Comparison of ENCODE assay signal across 21 cellular contexts in the genomic region with DNA sequence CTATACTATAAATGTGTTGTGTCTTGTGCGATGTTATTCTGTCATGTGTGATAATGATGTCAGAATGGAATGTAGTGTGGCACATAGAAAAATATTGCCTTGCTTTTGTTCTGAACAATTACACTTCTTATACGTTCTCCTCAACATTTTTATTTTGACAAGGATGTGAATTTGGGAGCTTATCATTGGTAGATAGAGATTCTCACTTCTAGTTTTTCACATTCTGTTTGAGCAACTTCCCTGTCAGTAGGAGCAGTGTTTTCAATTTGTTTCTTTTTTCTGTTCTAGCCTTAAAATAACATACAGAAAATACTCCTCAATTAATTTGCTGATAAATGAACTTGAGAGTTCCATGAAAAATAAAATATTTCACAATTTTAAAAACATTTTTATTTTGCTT.
"Had no signal": no experiment of that assay in that cellular context is flagged by ENCODE, and none has a peak within 500 bp of the region (broad histone marks: within the 10 kb centered on the region; RNA-seq: fewer than 3 reads in every experiment).

No MANE protein-coding gene starts in this region.

- H3K4me1 Mint-ChIP-seq: activated CD4-positive, alpha-beta T cell treated with anti-CD3 and anti-CD28 coated beads, Interleukin-2, amount 10 ng/mL, durations not matched to agents 24 days and 14 days had no signal

- FAIRE-seq: colon had no signal

- H3K27ac Mint-ChIP-seq: activated CD4-positive, alpha-beta T cell treated with anti-CD3 and anti-CD28 coated beads, Interleukin-2, amount 10 ng/mL, durations not matched to agents 24 days and 14 days; activated CD8-positive, alpha-beta T cell treated with anti-CD3 and anti-CD28 coated beads for 36 hours; activated T-helper 2 cell treated with anti-CD3 and anti-CD28 coated beads, Interferon-gamma antibody, Interleukin-2, Interleukin-4, amounts not matched to agents 10 μg/mL and 5 μg/mL and 100 μg/mL, durations not matched to agents 14 hours and 24 hours and 36 hours; memory B cell; naive thymus-derived CD8-positive, alpha-beta T cell; stimulated activated memory B cell treated with anti-CD40 and anti-IgM and Interleukin-4, amounts not matched to agents 10 μg/mL and 1 μg/mL and 100 μg/mL, for 72 hours had no signal

- H3K4me3 Mint-ChIP-seq: activated CD4-positive, alpha-beta T cell treated with anti-CD3 and anti-CD28 coated beads, Interleukin-2, amount 10 ng/mL, durations not matched to agents 24 days and 14 days; activated CD8-positive, alpha-beta T cell treated with anti-CD3 and anti-CD28 coated beads for 36 hours; immature natural killer cell; memory B cell; naive thymus-derived CD8-positive, alpha-beta T cell; stimulated activated memory B cell treated with anti-CD40 and anti-IgM and Interleukin-4, amounts not matched to agents 10 μg/mL and 1 μg/mL and 100 μg/mL, for 72 hours had no signal

- H3K9me3 Mint-ChIP-seq: activated CD4-positive, alpha-beta T cell treated with anti-CD3 and anti-CD28 coated beads, Interleukin-2, amount 10 ng/mL, durations not matched to agents 24 days and 14 days; activated CD8-positive, alpha-beta T cell treated with anti-CD3 and anti-CD28 coated beads for 36 hours; activated T-helper 2 cell treated with anti-CD3 and anti-CD28 coated beads, Interferon-gamma antibody, Interleukin-2, Interleukin-4, amounts not matched to agents 10 μg/mL and 5 μg/mL and 100 μg/mL, durations not matched to agents 14 hours and 24 hours and 36 hours; immature natural killer cell; memory B cell; stimulated activated memory B cell treated with anti-CD40 and anti-IgM and Interleukin-4, amounts not matched to agents 10 μg/mL and 1 μg/mL and 100 μg/mL, for 72 hours had no signal

- DNase-seq: activated CD4-positive, alpha-beta T cell treated with anti-CD3 and anti-CD28 coated beads, Interleukin-2, amount 10 ng/mL, durations not matched to agents 24 days and 14 days; activated CD8-positive, alpha-beta T cell treated with anti-CD3 and anti-CD28 coated beads for 36 hours; activated naive CD4-positive, alpha-beta T cell treated with Interleukin-2 at 50 U/mL for 16 hours; activated T-cell treated with anti-CD3 and anti-CD28 coated beads, Interleukin-2, amount 50 U/mL, for 1 hour; brain microvascular endothelial cell; central memory CD4-positive, alpha-beta T cell; gastrocnemius medialis; heart right ventricle; immature natural killer cell; kidney glomerular epithelial cell; left ventricle myocardium inferior; mucosa of descending colon; naive thymus-derived CD8-positive, alpha-beta T cell; stimulated activated CD4-positive, alpha-beta T cell treated with anti-CD3 and anti-CD28 coated beads, Interleukin-4, amount 100 ng/mL, for 24 hours; T1000; thyroid gland had no signal

- ATAC-seq: activated CD8-positive, alpha-beta T cell treated with anti-CD3 and anti-CD28 coated beads for 36 hours; gastrocnemius medialis; heart right ventricle; mucosa of descending colon; naive thymus-derived CD8-positive, alpha-beta T cell; sciatic nerve; stimulated activated memory B cell treated with anti-CD40 and anti-IgM and Interleukin-4, amounts not matched to agents 10 μg/mL and 1 μg/mL and 100 μg/mL, for 72 hours had no signal

- H3K36me3 Mint-ChIP-seq: memory B cell; stimulated activated memory B cell treated with anti-CD40 and anti-IgM and Interleukin-4, amounts not matched to agents 10 μg/mL and 1 μg/mL and 100 μg/mL, for 72 hours had no signal
